8 cellular contexts compared by ENCODE assay signal in the genomic region with DNA sequence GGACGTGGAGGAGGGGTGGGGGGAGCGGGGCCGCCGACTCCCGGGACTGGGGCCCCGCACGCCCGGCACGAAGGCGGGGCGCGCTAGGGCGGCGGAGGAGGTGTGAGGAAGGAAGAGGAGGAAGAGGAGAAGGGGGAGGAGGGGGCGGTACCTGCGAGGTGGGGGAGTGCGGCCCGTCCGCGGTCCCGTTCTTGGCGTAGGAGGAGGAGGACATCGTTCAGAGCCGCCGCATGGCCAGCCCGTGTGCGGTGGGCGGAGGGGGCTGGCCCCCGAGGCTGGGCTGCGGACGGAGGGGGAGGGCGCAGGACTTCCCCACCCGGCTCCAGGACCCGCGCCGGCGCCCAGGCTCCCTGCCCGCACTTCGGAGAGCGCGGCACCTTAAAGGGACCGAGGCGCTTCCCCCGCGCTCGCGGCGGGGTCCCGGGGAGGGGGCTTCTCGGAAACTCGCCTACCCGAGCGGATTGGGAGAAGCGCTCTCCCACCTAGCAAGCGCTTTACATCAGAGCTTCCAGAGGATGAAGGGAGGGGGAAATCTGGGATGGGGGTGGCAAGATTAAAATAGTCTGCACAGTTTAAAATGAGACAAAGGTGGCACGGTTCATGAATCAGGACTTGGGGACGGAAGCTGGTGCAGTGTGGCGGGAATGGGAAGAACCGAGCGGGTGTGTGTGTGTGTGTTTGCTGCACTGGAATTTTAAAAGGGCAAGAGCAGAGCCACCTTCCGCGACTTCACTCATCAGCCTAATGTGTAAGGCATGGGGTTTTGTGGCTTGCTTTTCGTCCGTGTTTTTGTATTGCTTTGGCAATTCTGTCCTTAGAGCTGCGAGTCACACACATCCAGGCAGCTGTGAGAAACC. TPM values are rescaled to one million over a fixed set of nuclear protein-coding genes. Genes with fewer than 3 reads are reported as not detected.
A peak's percentile ranks its signal among the peaks of the same experiment; 100 is the strongest.
DNase-seq lines count a peak whose midpoint lies in the region; ATAC-seq and TF ChIP-seq lines count a peak whose summit lies in the region.

A gene (minus strand): TSS at position 247 of the 857 bp plus-strand sequence.

- H3K4me3 ChIP-seq in endodermal cell (ENCODE audit: low read length) (peak within 1 kb of the TSS; percentile 80), muscle layer of duodenum (ENCODE audit: low read depth in 1 of 2, low read length in 2 of 2) (peak within 1 kb of the TSS; percentile 60 to 90)

- H3K9me3 ChIP-seq in endodermal cell (ENCODE audit: control insufficient read depth, low read length) (no peaks in the 10 kb centered on the region), muscle layer of duodenum (ENCODE audit: control insufficient read depth in 1 of 2, low read length in 2 of 2) (no peaks in the 10 kb centered on the region)

- H3K27ac ChIP-seq in endodermal cell (ENCODE audit: low read depth, low read length) (no peak within 1 kb of the TSS), muscle layer of duodenum (ENCODE audit: low read length) (peak within 1 kb of the TSS; percentile 4)

- H3K4me1 ChIP-seq in endodermal cell (ENCODE audit: control insufficient read depth, insufficient read depth, low read length) (no peaks in the 10 kb centered on the region), muscle layer of duodenum (ENCODE audit: control insufficient read depth in 1 of 2, insufficient read depth in 2 of 2, low read length in 2 of 2) (peaks cover 4 to 16% of the 10 kb centered on the region in 2 donors)

- H3K27me3 Mint-ChIP-seq in endodermal cell (ENCODE audit: insufficient read depth), result peaks cover 78% of the 10 kb centered on the region

- peak in 2 of 3 experiments; percentile 58 to 67 for DNase-seq in NCI-H1417 (lab: John Stamatoyannopoulos, UW)
- DNase-seq in NCI-H1417 treated with DMSO at 0.1 percent for 48 hours (lab: John Stamatoyannopoulos, UW), result no peak
- DNase-seq in SKM-1 treated with dmso at 0.1 percent for 144 hours (lab: John Stamatoyannopoulos, UW; ENCODE audit: unreplicated experiment), result peak; percentile 68
- DNase-seq in endodermal cell, result peak; percentile 76
- DNase-seq in globus pallidus (ENCODE audit: low spot score), result no peak
- no peak for DNase-seq in stimulated activated CD4-positive, alpha-beta T cell treated with anti-CD3 and anti-CD28 coated beads, Interleukin-4, amount 100 ng/mL, for 1 hour

- peak within 1 kb of the TSS; percentile 71 for H3K4me3 Mint-ChIP-seq in endodermal cell

- no peak for TF ChIP-seq CTCF in endodermal cell (conservative IDR thresholded peaks at IDR 0.05)

- H3K36me3 Mint-ChIP-seq in endodermal cell (ENCODE audit: low read depth), result no peaks in the 10 kb centered on the region

- peak within 1 kb of the TSS; percentile 16 for H3K9ac ChIP-seq in endodermal cell (ENCODE audit: extremely low read depth, low read length, poor library complexity, severe bottlenecking)

- peak; percentile 44 for ATAC-seq in HG02610 (IDR thresholded peaks at IDR 0.05; ENCODE audit: unreplicated experiment)

- H3K27me3 ChIP-seq in endodermal cell (ENCODE audit: control insufficient read depth, insufficient read depth, low read length, poor library complexity, severe bottlenecking), result peaks cover 81% of the 10 kb centered on the region
- peaks cover 19% of the 10 kb centered on the region for H3K27me3 ChIP-seq in muscle layer of duodenum (ENCODE audit: low read depth, low read length)

- no peak within 1 kb of the TSS for H3K27ac Mint-ChIP-seq in endodermal cell

- H3K4me1 Mint-ChIP-seq in endodermal cell, result peaks cover 12% of the 10 kb centered on the region

- 0 to 1% methylated on average over 31 to 65 of the region's 65 CpGs for WGBS in endodermal cell (ENCODE audit: insufficient coverage in 1 of 2, insufficient read length in 1 of 2), 2 experiments

- no peaks in the 10 kb centered on the region for H3K9me3 Mint-ChIP-seq in endodermal cell

- H3K36me3 ChIP-seq in endodermal cell (ENCODE audit: control insufficient read depth, insufficient read depth, low read length) (no peaks in the 10 kb centered on the region), muscle layer of duodenum (ENCODE audit: control insufficient read depth in 1 of 2, insufficient read depth in 2 of 2, low read length in 2 of 2) (no peaks in the 10 kb centered on the region)

RNA-seq across cellular contexts. Expression of the gene that starts here (rescaled TPM):
- total RNA-seq in endodermal cell, result under 1 TPM; 0.93 to 0.95 TPM
- polyA plus RNA-seq in endodermal cell (2013, experiment 1 of 2), result 6.4 TPM
- 4.7 TPM for polyA plus RNA-seq in endodermal cell (2013, experiment 2 of 2)

Comparison
In these comparisons a context has a peak if more than half of its experiments do, and no peak if none do; other contexts are left out.
1. DNase-seq: peak in NCI-H1417 (2 of 3), SKM-1 treated with dmso at 0.1 percent for 144 hours (single experiment) and endodermal cell (single experiment); none in NCI-H1417 treated with DMSO at 0.1 percent for 48 hours (single experiment), globus pallidus (single experiment) and stimulated activated CD4-positive, alpha-beta T cell treated with anti-CD3 and anti-CD28 coated beads, Interleukin-4, amount 100 ng/mL, for 1 hour (single experiment).